Comparison of ENCODE assay signal across 34 cellular contexts in the genomic region with DNA sequence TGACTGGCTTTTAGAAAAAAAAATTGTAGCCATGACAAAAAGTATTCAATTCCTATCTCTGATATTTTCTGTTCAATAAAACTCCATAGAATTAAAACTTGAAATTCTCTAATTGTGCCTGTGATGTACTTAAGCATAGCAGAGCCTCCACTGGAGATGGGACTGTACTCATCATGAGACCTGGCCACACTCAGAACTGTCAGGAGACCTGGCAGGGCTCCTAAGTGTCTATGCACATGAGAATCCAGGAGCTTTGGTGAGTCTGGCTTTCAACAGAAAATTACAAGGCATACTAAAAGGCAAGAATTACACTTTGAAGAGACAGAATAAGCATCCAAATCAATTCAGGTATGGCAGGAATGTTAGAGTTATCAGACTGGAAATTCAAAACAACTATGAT.
"Had no signal": no experiment of that assay in that cellular context is flagged by ENCODE, and none has a peak within 500 bp of the region (broad histone marks: within the 10 kb centered on the region; RNA-seq: fewer than 3 reads in every experiment).

No MANE protein-coding gene starts in this region.

- DNase-seq: Karpas-422, Kasumi-1, MG63, MM.1S, MV-4-11, NCI-H1048, NCI-H1092, NCI-H1092 treated with DMSO at 0.1 percent for 48 hours, NCI-H1105, NCI-H1105 treated with DMSO at 0.1 percent for 48 hours, NCI-H1417, NCI-H1417 treated with DMSO at 0.1 percent for 48 hours, NCI-H1436, NCI-H1436 treated with DMSO at 0.1 percent for 48 hours, NCI-H146, NCI-H1694, NCI-H1694 treated with DMSO at 0.1 percent for 48 hours, NCI-H187, NCI-H187 treated with DMSO at 0.1 percent for 48 hours, NCI-H1930, NCI-H2029, NCI-H2029 treated with DMSO at 0.1 percent for 48 hours, NCI-H2081 treated with DMSO at 0.1 percent for 48 hours, NCI-H2107, NCI-H2171, NCI-H2171 treated with DMSO at 0.1 percent for 48 hours, NCI-H2227 treated with DMSO at 0.1 percent for 48 hours, NCI-H226, NCI-H345, NCI-H446, NCI-H446 treated with DMSO at 0.1 percent for 48 hours, NCI-H510A, NCI-H510A treated with DMSO at 0.1 percent for 48 hours had no signal

- H3K27me3 ChIP-seq: MG63 had no signal

- H3K9me3 ChIP-seq: MG63 had no signal

- H3K4me2 ChIP-seq: KMS-11 had no signal

- H3K27ac ChIP-seq: KMS-11 had no signal

- H3K4me3 ChIP-seq: MG63 had no signal

- H3K36me3 ChIP-seq: MG63 had no signal
